23 cellular contexts compared by ENCODE assay signal in genomic region chr6:129124334-129124733, GRCh38.
"Had no signal": no experiment of that assay in that cellular context is flagged by ENCODE, and none has a peak within 500 bp of the region (broad histone marks: within the 10 kb centered on the region; RNA-seq: fewer than 3 reads in every experiment).

No MANE protein-coding gene starts in this region.

- H3K27me3 ChIP-seq: brain microvascular endothelial cell, left lung, right lobe of liver, vagina had no signal

- H3K4me1 ChIP-seq: left lung, right lobe of liver, vagina had no signal

- DNase-seq: activated CD4-positive, alpha-beta memory T cell treated with anti-CD3 and anti-CD28 coated beads for 36 hours; activated CD4-positive, alpha-beta T cell treated with anti-CD3 and anti-CD28 coated beads for 48 hours; activated CD8-positive, alpha-beta memory T cell treated with anti-CD3 and anti-CD28 coated beads, Interleukin-2, amount 50 U/mL, for 4 hours; activated gamma-delta T cell; activated naive CD4-positive, alpha-beta T cell treated with anti-CD3 and anti-CD28 coated beads, Interleukin-2, amount 50 U/mL, for 16 hours; activated T-cell treated with anti-CD3 and anti-CD28 coated beads, Interleukin-2, amount 50 U/mL, for 1 hour; amniotic stem cell; brain microvascular endothelial cell; central memory CD4-positive, alpha-beta T cell; kidney glomerular epithelial cell; left lung; mucosa of descending colon; posterior cingulate gyrus; right lobe of liver; stimulated activated CD4-positive, alpha-beta T cell treated with anti-CD3 and anti-CD28 coated beads, Interleukin-12 subunit alpha, Interleukin-12 subunit beta, amount 100 ng/mL, for 4 hours; stimulated activated CD4-positive, alpha-beta T cell treated with anti-CD3 and anti-CD28 coated beads, Interleukin-4, amount 100 ng/mL, for 24 hours; stimulated activated naive CD8-positive, alpha-beta T cell treated with anti-CD3 and anti-CD28 coated beads, Interleukin-15, amount 100 ng/mL, for 72 hours; substantia nigra; WERI-Rb-1 had no signal

- H3K36me3 ChIP-seq: brain microvascular endothelial cell, left lung, right lobe of liver, vagina, WERI-Rb-1 had no signal

- H3K9me3 ChIP-seq: left lung, mucosa of descending colon, right lobe of liver, vagina had no signal

- H3K4me3 ChIP-seq: left lung, mucosa of descending colon, right lobe of liver, skin epidermis, vagina had no signal

- ATAC-seq: activated CD4-positive, CD25-positive, alpha-beta regulatory T cell treated with anti-CD3 and anti-CD28 coated beads, Interleukin-2, amount 50 U/mL, for 24 hours; left lung; mucosa of descending colon; right lobe of liver; stimulated activated memory B cell treated with anti-CD40 and anti-IgM and Interleukin-4, amounts not matched to agents 10 μg/mL and 1 μg/mL and 100 μg/mL, for 72 hours; stimulated activated naive CD8-positive, alpha-beta T cell treated with anti-CD3 and anti-CD28 coated beads, Interleukin-15, amount 100 ng/mL, for 72 hours had no signal

- H3K27ac ChIP-seq: brain microvascular endothelial cell, left lung, right lobe of liver, skin epidermis, vagina, WERI-Rb-1 had no signal
